In the genomic region with DNA sequence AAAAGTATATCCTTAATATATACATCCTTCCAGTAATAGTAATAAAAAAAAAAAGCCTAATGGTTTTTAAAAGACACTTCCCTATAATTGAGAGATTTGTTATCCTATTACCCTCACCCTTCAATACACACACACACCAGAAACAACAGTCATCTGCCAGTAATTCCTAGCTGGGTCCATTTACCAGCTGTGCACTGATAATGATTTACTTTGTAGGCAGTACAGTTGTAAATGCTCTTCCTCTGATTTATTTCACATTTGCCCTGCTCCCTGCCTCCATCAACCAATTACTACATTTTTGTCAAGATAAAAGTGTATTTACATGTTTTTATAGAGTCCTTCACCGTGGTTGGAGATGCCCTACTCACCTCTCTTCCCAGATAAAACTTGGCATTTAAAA, we compare ENCODE assay signal across 1 cellular context.
A peak's percentile ranks its signal among the peaks of the same experiment; 100 is the strongest.
TF ChIP-seq lines count a peak whose summit lies in the region.

No MANE protein-coding gene starts in this region.

TF ChIP-seq in HepG2, 621 proteins besides CTCF, POLR2A, EP300 and RAD21:
- TF ChIP-seq, protein P1, sequence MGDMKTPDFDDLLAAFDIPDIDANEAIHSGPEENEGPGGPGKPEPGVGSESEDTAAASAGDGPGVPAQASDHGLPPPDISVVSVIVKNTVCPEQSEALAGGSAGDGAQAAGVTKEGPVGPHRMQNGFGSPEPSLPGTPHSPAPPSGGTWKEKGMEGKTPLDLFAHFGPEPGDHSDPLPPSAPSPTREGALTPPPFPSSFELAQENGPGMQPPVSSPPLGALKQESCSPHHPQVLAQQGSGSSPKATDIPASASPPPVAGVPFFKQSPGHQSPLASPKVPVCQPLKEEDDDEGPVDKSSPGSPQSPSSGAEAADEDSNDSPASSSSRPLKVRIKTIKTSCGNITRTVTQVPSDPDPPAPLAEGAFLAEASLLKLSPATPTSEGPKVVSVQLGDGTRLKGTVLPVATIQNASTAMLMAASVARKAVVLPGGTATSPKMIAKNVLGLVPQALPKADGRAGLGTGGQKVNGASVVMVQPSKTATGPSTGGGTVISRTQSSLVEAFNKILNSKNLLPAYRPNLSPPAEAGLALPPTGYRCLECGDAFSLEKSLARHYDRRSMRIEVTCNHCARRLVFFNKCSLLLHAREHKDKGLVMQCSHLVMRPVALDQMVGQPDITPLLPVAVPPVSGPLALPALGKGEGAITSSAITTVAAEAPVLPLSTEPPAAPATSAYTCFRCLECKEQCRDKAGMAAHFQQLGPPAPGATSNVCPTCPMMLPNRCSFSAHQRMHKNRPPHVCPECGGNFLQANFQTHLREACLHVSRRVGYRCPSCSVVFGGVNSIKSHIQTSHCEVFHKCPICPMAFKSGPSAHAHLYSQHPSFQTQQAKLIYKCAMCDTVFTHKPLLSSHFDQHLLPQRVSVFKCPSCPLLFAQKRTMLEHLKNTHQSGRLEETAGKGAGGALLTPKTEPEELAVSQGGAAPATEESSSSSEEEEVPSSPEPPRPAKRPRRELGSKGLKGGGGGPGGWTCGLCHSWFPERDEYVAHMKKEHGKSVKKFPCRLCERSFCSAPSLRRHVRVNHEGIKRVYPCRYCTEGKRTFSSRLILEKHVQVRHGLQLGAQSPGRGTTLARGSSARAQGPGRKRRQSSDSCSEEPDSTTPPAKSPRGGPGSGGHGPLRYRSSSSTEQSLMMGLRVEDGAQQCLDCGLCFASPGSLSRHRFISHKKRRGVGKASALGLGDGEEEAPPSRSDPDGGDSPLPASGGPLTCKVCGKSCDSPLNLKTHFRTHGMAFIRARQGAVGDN (CRISPR knock-in tag; IDR thresholded peaks at IDR 0.05) = no peak
- TF ChIP-seq ISL2 (CRISPR knock-in tag; IDR thresholded peaks at IDR 0.05) (no peak), NFYC (CRISPR knock-in tag; IDR thresholded peaks at IDR 0.05) (no peak), SOX13 (IDR thresholded peaks at IDR 0.05) (no peak), SOX13 (CRISPR knock-in tag; conservative IDR thresholded peaks at IDR 0.05 in 1 of 2, IDR thresholded peaks at IDR 0.05 in 1 of 2) (peak in 1 of 2 experiments; percentile 6; a peak in 1 of 4 replicates), SAP130 (CRISPR knock-in tag; IDR thresholded peaks at IDR 0.05; ENCODE audit: low read depth) (peak; percentile 27; the same call in 1 of the 2 replicates), JUN (CRISPR knock-in tag; IDR thresholded peaks at IDR 0.05) (no peak)
- TF ChIP-seq, protein P2, sequence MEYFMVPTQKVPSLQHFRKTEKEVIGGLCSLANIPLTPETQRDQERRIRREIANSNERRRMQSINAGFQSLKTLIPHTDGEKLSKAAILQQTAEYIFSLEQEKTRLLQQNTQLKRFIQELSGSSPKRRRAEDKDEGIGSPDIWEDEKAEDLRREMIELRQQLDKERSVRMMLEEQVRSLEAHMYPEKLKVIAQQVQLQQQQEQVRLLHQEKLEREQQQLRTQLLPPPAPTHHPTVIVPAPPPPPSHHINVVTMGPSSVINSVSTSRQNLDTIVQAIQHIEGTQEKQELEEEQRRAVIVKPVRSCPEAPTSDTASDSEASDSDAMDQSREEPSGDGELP (IDR thresholded peaks at IDR 0.05; ENCODE audit: borderline replicate concordance, low read depth) = peak; percentile 75; the same call in 1 of the 2 replicates
- TF ChIP-seq, protein P3, sequence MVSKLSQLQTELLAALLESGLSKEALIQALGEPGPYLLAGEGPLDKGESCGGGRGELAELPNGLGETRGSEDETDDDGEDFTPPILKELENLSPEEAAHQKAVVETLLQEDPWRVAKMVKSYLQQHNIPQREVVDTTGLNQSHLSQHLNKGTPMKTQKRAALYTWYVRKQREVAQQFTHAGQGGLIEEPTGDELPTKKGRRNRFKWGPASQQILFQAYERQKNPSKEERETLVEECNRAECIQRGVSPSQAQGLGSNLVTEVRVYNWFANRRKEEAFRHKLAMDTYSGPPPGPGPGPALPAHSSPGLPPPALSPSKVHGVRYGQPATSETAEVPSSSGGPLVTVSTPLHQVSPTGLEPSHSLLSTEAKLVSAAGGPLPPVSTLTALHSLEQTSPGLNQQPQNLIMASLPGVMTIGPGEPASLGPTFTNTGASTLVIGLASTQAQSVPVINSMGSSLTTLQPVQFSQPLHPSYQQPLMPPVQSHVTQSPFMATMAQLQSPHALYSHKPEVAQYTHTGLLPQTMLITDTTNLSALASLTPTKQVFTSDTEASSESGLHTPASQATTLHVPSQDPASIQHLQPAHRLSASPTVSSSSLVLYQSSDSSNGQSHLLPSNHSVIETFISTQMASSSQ (IDR thresholded peaks at IDR 0.05; ENCODE audit: low read depth) = no peak
- TF ChIP-seq, protein P3 (CRISPR knock-in tag; IDR thresholded peaks at IDR 0.05; ENCODE audit: borderline replicate concordance) = peak; percentile 21; the same call in 1 of the 2 replicates
